ENCODE assay signal across 1 cellular context in genomic region chr19:48739835-48740704, GRCh38.
TF ChIP-seq lines count a peak whose summit lies in the region.

TSS of gene RASIP1 (minus strand) at chr19:48740610. CDS start at chr19:48740282, 328 bp downstream.

TF ChIP-seq in WTC11, 78 proteins besides CTCF, POLR2A, EP300 and RAD21 (continued from another document):
- TF ChIP-seq E2F1 (CRISPR knock-in tag; IDR thresholded peaks at IDR 0.05) (no peak), ZNF121 (CRISPR knock-in tag; IDR thresholded peaks at IDR 0.05) (no peak), GABPB1 (CRISPR knock-in tag; IDR thresholded peaks at IDR 0.05) (no peak), ATF2 (CRISPR knock-in tag; IDR thresholded peaks at IDR 0.05; ENCODE audit: borderline replicate concordance, low read depth) (no peak), E2F4 (CRISPR knock-in tag; IDR thresholded peaks at IDR 0.05; ENCODE audit: borderline replicate concordance, low read depth) (no peak), ZNF512 (CRISPR knock-in tag; IDR thresholded peaks at IDR 0.05; ENCODE audit: borderline replicate concordance) (no peak)
